22 cellular contexts compared by ENCODE assay signal in genomic region chr13:83009987-83010386, GRCh38.
DNase-seq lines count a peak whose midpoint lies in the region; ATAC-seq, FAIRE-seq and TF ChIP-seq lines count a peak whose summit lies in the region.
"Had no signal": no experiment of that assay in that cellular context is flagged by ENCODE, and none has a peak within 500 bp of the region (broad histone marks: within the 10 kb centered on the region; RNA-seq: fewer than 3 reads in every experiment).

No MANE protein-coding gene starts in this region.

- no peak for DNase-seq in activated naive CD4-positive, alpha-beta T cell treated with anti-CD3 and anti-CD28 coated beads, Interleukin-2, amount 50 U/mL, for 16 hours
- no peak for DNase-seq in heart left ventricle
- no peak for DNase-seq in right cardiac atrium
- no peak for DNase-seq in sigmoid colon
- no peak for DNase-seq in AG08395 (ENCODE audit: low spot score)
- DNase-seq: 8988T; Caco-2; CD4-positive, CD25-positive, alpha-beta regulatory T cell; CD8-positive, alpha-beta T cell; DMS153; DND-41; H9 had no signal

- H3K4me3 ChIP-seq in heart left ventricle (no peak overlapping the region), right cardiac atrium (ENCODE audit: low read length) (no peak overlapping the region), sigmoid colon (no peak overlapping the region)
- H3K4me3 ChIP-seq: BLaER1, GM23338 had no signal

- H3K4me3 Mint-ChIP-seq in activated naive CD4-positive, alpha-beta T cell treated with anti-CD3 and anti-CD28 coated beads, Interleukin-2, amount 50 U/mL, for 24 hours = no peak overlapping the region
- H3K4me3 Mint-ChIP-seq: B cell; CD4-positive, CD25-positive, alpha-beta regulatory T cell; CD8-positive, alpha-beta T cell; GM23338; H9 had no signal

- TF ChIP-seq EP300 in sigmoid colon (IDR thresholded peaks at IDR 0.05) = peak; percentile 62 to 98 (median 92)

- TF ChIP-seq CTCF in heart left ventricle (IDR thresholded peaks at IDR 0.05) (no peak), sigmoid colon (IDR thresholded peaks at IDR 0.05) (no peak)

- H3K4me1 ChIP-seq in heart left ventricle (no peaks in the 10 kb centered on the region), right cardiac atrium (ENCODE audit: control insufficient read depth, insufficient read depth, low read length) (no peaks in the 10 kb centered on the region), sigmoid colon (peaks cover 0 to 41% (median 4%) of the 10 kb centered on the region in 4 donors)
- H3K4me1 ChIP-seq: BLaER1, Caco-2 had no signal

- peaks cover 7% of the 10 kb centered on the region for H3K9me3 Mint-ChIP-seq in activated naive CD4-positive, alpha-beta T cell treated with anti-CD3 and anti-CD28 coated beads, Interleukin-2, amount 50 U/mL, for 24 hours
- H3K9me3 Mint-ChIP-seq: GM23338, H9 had no signal

- H3K36me3 ChIP-seq in heart left ventricle (no peaks in the 10 kb centered on the region), sigmoid colon (no peaks in the 10 kb centered on the region)
- H3K36me3 ChIP-seq: BLaER1 had no signal

- H3K27ac Mint-ChIP-seq in activated naive CD4-positive, alpha-beta T cell treated with anti-CD3 and anti-CD28 coated beads, Interleukin-2, amount 50 U/mL, for 24 hours = peak overlapping the region; percentile 51
- H3K27ac Mint-ChIP-seq: B cell; CD4-positive, CD25-positive, alpha-beta regulatory T cell; CD8-positive, alpha-beta T cell; GM23338; H9 had no signal

- no peaks in the 10 kb centered on the region for H3K36me3 Mint-ChIP-seq in activated naive CD4-positive, alpha-beta T cell treated with anti-CD3 and anti-CD28 coated beads, Interleukin-2, amount 50 U/mL, for 24 hours
- H3K36me3 Mint-ChIP-seq: CD4-positive, CD25-positive, alpha-beta regulatory T cell; CD8-positive, alpha-beta T cell had no signal

- peak; percentile 31 to 72 (median 64) for ATAC-seq in heart left ventricle
- ATAC-seq in right cardiac atrium = no peak
- ATAC-seq: CD8-positive, alpha-beta T cell; GM23338; HCT116 had no signal

- WGBS in heart left ventricle, 4 donors = 29 to 40% (median 33%) methylated on average over 2 of the region's 2 CpGs
- WGBS in right cardiac atrium = 67% methylated on average over 2 of the region's 2 CpGs
- WGBS in sigmoid colon, 2 donors = 63 to 73% methylated on average over 2 of the region's 2 CpGs

- H3K27me3 ChIP-seq in heart left ventricle (no peaks in the 10 kb centered on the region), right cardiac atrium (ENCODE audit: control insufficient read depth, insufficient read depth) (no peaks in the 10 kb centered on the region), sigmoid colon (no peaks in the 10 kb centered on the region)
- H3K27me3 ChIP-seq: BLaER1 had no signal

- no peaks in the 10 kb centered on the region for H3K27me3 Mint-ChIP-seq in activated naive CD4-positive, alpha-beta T cell treated with anti-CD3 and anti-CD28 coated beads, Interleukin-2, amount 50 U/mL, for 24 hours
- H3K27me3 Mint-ChIP-seq: B cell; CD4-positive, CD25-positive, alpha-beta regulatory T cell had no signal

- H3K4me1 Mint-ChIP-seq in activated naive CD4-positive, alpha-beta T cell treated with anti-CD3 and anti-CD28 coated beads, Interleukin-2, amount 50 U/mL, for 24 hours = no peaks in the 10 kb centered on the region
- H3K4me1 Mint-ChIP-seq: B cell; CD4-positive, CD25-positive, alpha-beta regulatory T cell; GM23338; H9 had no signal

- TF ChIP-seq POLR2A in heart left ventricle (IDR thresholded peaks at IDR 0.05) (no peak), sigmoid colon (IDR thresholded peaks at IDR 0.05) (no peak)

- FAIRE-seq in A204.1 (lab: Jason Lieb, UNC) = peak; percentile 23
- FAIRE-seq: G401.6, GM12892, GM19239 had no signal

- H3K9me3 ChIP-seq in heart left ventricle = no peaks in the 10 kb centered on the region
- H3K9me3 ChIP-seq in right cardiac atrium (ENCODE audit: control insufficient read depth, low read length) = no peaks in the 10 kb centered on the region
- H3K9me3 ChIP-seq in sigmoid colon = no peaks in the 10 kb centered on the region
- H3K9me3 ChIP-seq: BLaER1, Caco-2 had no signal

- H3K27ac ChIP-seq in heart left ventricle = no peak overlapping the region
- H3K27ac ChIP-seq in right cardiac atrium (ENCODE audit: low read length) = no peak overlapping the region
- peak overlapping the region in 3 of 4 donors; percentile 21 to 48 (median 40) for H3K27ac ChIP-seq in sigmoid colon
- H3K27ac ChIP-seq: BLaER1, C4-2B had no signal

- intact Hi-C loops in heart left ventricle (cut with DNase I) = no loop called here
- intact Hi-C loops in right cardiac atrium (cut with DNase I) = no loop called here
- intact Hi-C loops in sigmoid colon (cut with DNase I) = loop anchor here (2.0 kb wide), 1 partner anchor 55 kb away; no protein-coding TSS in a partner anchor

Comparison
In these comparisons a context has a peak if more than half of its experiments do, and no peak if none do; other contexts are left out.
1. ATAC-seq: peak in heart left ventricle (4 of 4); none in right cardiac atrium (0 of 2).
2. H3K27ac ChIP-seq: peak in sigmoid colon (3 of 4); none in heart left ventricle (0 of 12) and right cardiac atrium (single experiment).